1 cellular context compared by ENCODE assay signal in genomic region chr1:162876751-162877150, GRCh38.
TF ChIP-seq lines count a peak whose summit lies in the region.

No MANE protein-coding gene starts in this region.

TF ChIP-seq in WTC11, 78 proteins besides CTCF, POLR2A, EP300 and RAD21 (continued from another document):
- TF ChIP-seq, protein P1, sequence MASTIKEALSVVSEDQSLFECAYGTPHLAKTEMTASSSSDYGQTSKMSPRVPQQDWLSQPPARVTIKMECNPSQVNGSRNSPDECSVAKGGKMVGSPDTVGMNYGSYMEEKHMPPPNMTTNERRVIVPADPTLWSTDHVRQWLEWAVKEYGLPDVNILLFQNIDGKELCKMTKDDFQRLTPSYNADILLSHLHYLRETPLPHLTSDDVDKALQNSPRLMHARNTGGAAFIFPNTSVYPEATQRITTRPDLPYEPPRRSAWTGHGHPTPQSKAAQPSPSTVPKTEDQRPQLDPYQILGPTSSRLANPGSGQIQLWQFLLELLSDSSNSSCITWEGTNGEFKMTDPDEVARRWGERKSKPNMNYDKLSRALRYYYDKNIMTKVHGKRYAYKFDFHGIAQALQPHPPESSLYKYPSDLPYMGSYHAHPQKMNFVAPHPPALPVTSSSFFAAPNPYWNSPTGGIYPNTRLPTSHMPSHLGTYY (CRISPR knock-in tag; IDR thresholded peaks at IDR 0.05), result no peak
- TF ChIP-seq FOXP1 (CRISPR knock-in tag; IDR thresholded peaks at IDR 0.05; ENCODE audit: borderline replicate concordance), result no peak
- TF ChIP-seq, protein P2, sequence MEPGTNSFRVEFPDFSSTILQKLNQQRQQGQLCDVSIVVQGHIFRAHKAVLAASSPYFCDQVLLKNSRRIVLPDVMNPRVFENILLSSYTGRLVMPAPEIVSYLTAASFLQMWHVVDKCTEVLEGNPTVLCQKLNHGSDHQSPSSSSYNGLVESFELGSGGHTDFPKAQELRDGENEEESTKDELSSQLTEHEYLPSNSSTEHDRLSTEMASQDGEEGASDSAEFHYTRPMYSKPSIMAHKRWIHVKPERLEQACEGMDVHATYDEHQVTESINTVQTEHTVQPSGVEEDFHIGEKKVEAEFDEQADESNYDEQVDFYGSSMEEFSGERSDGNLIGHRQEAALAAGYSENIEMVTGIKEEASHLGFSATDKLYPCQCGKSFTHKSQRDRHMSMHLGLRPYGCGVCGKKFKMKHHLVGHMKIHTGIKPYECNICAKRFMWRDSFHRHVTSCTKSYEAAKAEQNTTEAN (CRISPR knock-in tag; IDR thresholded peaks at IDR 0.05), result no peak
- TF ChIP-seq SOX15 (CRISPR knock-in tag; IDR thresholded peaks at IDR 0.05), result no peak
- no peak for TF ChIP-seq ZBTB21 (CRISPR knock-in tag; IDR thresholded peaks at IDR 0.05; ENCODE audit: borderline replicate concordance)
- no peak for TF ChIP-seq NR1H2 (CRISPR knock-in tag; IDR thresholded peaks at IDR 0.05)
- TF ChIP-seq ZNF263 (CRISPR knock-in tag; IDR thresholded peaks at IDR 0.05; ENCODE audit: low read depth), result no peak
- TF ChIP-seq ZNF232 (CRISPR knock-in tag; IDR thresholded peaks at IDR 0.05), result no peak
TF ChIP-seq in WTC11: peak in this region for 0.
